Comparison of ENCODE assay signal across 14 cellular contexts in genomic region chr9:106830527-106831140, GRCh38. TPM values are rescaled to one million over a fixed set of nuclear protein-coding genes. Genes with fewer than 3 reads are reported as not detected.
A peak's percentile ranks its signal among the peaks of the same experiment; 100 is the strongest.
DNase-seq lines count a peak whose midpoint lies in the region; ATAC-seq and TF ChIP-seq lines count a peak whose summit lies in the region.
"Had no signal": no experiment of that assay in that cellular context is flagged by ENCODE, and none has a peak within 500 bp of the region (broad histone marks: within the 10 kb centered on the region; RNA-seq: fewer than 3 reads in every experiment).

No MANE protein-coding gene starts in this region.

- H3K27me3 ChIP-seq in parathyroid adenoma (ENCODE audit: control insufficient read depth, insufficient read depth, low read length) (no peaks in the 10 kb centered on the region), MM.1S (replicated peaks; ENCODE audit: insufficient read depth, low read length) (no peaks in the 10 kb centered on the region)

- no peak for TF ChIP-seq CTCF in OCI-LY7 (conservative IDR thresholded peaks at IDR 0.05; ENCODE audit: low read length)
- no peak for TF ChIP-seq CTCF in parathyroid adenoma (IDR thresholded peaks at IDR 0.05)
- no peak for TF ChIP-seq CTCF in natural killer cell (IDR thresholded peaks at IDR 0.05)
- TF ChIP-seq CTCF in MM.1S (IDR thresholded peaks at IDR 0.05; ENCODE audit: low read length): no peak

- no peaks in the 10 kb centered on the region for H3K36me3 Mint-ChIP-seq in natural killer cell
- H3K36me3 Mint-ChIP-seq: activated naive CD8-positive, alpha-beta T cell treated with anti-CD3 and anti-CD28 coated beads for 36 hours; naive B cell; type B pancreatic cell had no signal

- peaks cover 0 to 2% of the 10 kb centered on the region in 2 donors for H3K9me3 Mint-ChIP-seq in natural killer cell
- H3K9me3 Mint-ChIP-seq: type B pancreatic cell had no signal

- no peaks in the 10 kb centered on the region for H3K4me1 ChIP-seq in OCI-LY7 (ENCODE audit: insufficient read depth, low read length, poor library complexity, severe bottlenecking)
- no peaks in the 10 kb centered on the region for H3K4me1 ChIP-seq in parathyroid adenoma
- H3K4me1 ChIP-seq in MM.1S (ENCODE audit: low read length): no peaks in the 10 kb centered on the region

- CTCF ChIA-PET in OCI-LY7 (lab: Charles Lee; ENCODE audit: unreplicated experiment): no interaction called here

- H3K79me2 ChIP-seq in OCI-LY7 (ENCODE audit: insufficient read depth, low read depth, low read length) (no peaks in the 10 kb centered on the region), parathyroid adenoma (no peaks in the 10 kb centered on the region), MM.1S (ENCODE audit: low read length) (no peaks in the 10 kb centered on the region)

- no peak overlapping the region for H3K9ac ChIP-seq in parathyroid adenoma
- no peak overlapping the region for H3K9ac ChIP-seq in MM.1S (ENCODE audit: low read length)

- no peak overlapping the region for H3K27ac Mint-ChIP-seq in natural killer cell
- H3K27ac Mint-ChIP-seq: activated naive CD8-positive, alpha-beta T cell treated with anti-CD3 and anti-CD28 coated beads for 36 hours; naive B cell; type B pancreatic cell had no signal

- H2AFZ ChIP-seq in OCI-LY7 (ENCODE audit: low read length): 0 out of 2 replicates have a peak overlapping the region, but pooled peaks have one; percentile 24
- peak overlapping the region; percentile 38 for H2AFZ ChIP-seq in parathyroid adenoma
- H2AFZ ChIP-seq in MM.1S (ENCODE audit: low read length): no peak overlapping the region

- no peaks in the 10 kb centered on the region for H3K9me3 ChIP-seq in OCI-LY7 (ENCODE audit: low read length)
- no peaks in the 10 kb centered on the region for H3K9me3 ChIP-seq in parathyroid adenoma (ENCODE audit: control insufficient read depth, low read length)
- no peaks in the 10 kb centered on the region for H3K9me3 ChIP-seq in MM.1S (replicated peaks; ENCODE audit: insufficient read depth, low read length)

- no peak overlapping the region for H3K27ac ChIP-seq in OCI-LY7 (ENCODE audit: low read depth, low read length, poor library complexity, severe bottlenecking)
- H3K27ac ChIP-seq in parathyroid adenoma: no peak overlapping the region
- no peak overlapping the region for H3K27ac ChIP-seq in MM.1S (ENCODE audit: low read length)

- peak; percentile 88 for ATAC-seq in left ventricle myocardium superior
- ATAC-seq in HG02973 (IDR thresholded peaks at IDR 0.05; ENCODE audit: unreplicated experiment): no peak
- ATAC-seq in natural killer cell: no peak

- no TSS peak for BruUV-seq in OCI-LY7 (replicated peaks; lab: Mats Ljungman, UMichigan)

- intact Hi-C loops in OCI-LY7 (cut with micrococcal nuclease; ENCODE audit: unreplicated experiment): no loop called here
- intact Hi-C loops in left ventricle myocardium superior (cut with micrococcal nuclease): no loop called here
- intact Hi-C loops in natural killer cell (cut with micrococcal nuclease): no loop called here

- DNase-seq in COLO668 (lab: John Stamatoyannopoulos, UW; ENCODE audit: unreplicated experiment) (peak; percentile 11), OCI-LY7 (ENCODE audit: low spot score) (no peak), left ventricle myocardium superior (peak; percentile 43), natural killer cell (no peak), MM.1S (no peak), germinal center (ENCODE audit: low spot score) (no peak)
- DNase-seq: activated CD8-positive, alpha-beta memory T cell treated with anti-CD3 and anti-CD28 coated beads, Interleukin-2, amount 50 U/mL, for 4 hours; activated naive CD8-positive, alpha-beta T cell treated with anti-CD3 and anti-CD28 coated beads for 36 hours; DMS79 treated with DMSO at 0.1 percent for 48 hours; naive B cell; NCI-H1694 treated with DMSO at 0.1 percent for 48 hours had no signal

- H3K4me3 ChIP-seq in OCI-LY7 (ENCODE audit: low read depth, low read length, poor library complexity, severe bottlenecking) (no peak overlapping the region), parathyroid adenoma (ENCODE audit: low read depth, low read length) (no peak overlapping the region), MM.1S (ENCODE audit: low read length) (no peak overlapping the region)

- no peaks in the 10 kb centered on the region for H4K20me1 ChIP-seq in OCI-LY7 (ENCODE audit: insufficient read depth, low read length)
- no peaks in the 10 kb centered on the region for H4K20me1 ChIP-seq in MM.1S (ENCODE audit: insufficient read depth, low read length)

- no peaks in the 10 kb centered on the region for H3F3A ChIP-seq in MM.1S (ENCODE audit: insufficient read depth, low read length)

- H3K4me2 ChIP-seq in OCI-LY7 (ENCODE audit: low read length) (no peak overlapping the region), parathyroid adenoma (ENCODE audit: low read length) (peak overlapping the region; percentile 37), MM.1S (ENCODE audit: low read depth, low read length) (no peak overlapping the region)

- H3K36me3 ChIP-seq in OCI-LY7 (ENCODE audit: insufficient read depth, low read length): no peaks in the 10 kb centered on the region
- H3K36me3 ChIP-seq in parathyroid adenoma (ENCODE audit: control insufficient read depth, insufficient read depth, low read length): no peaks in the 10 kb centered on the region
- no peaks in the 10 kb centered on the region for H3K36me3 ChIP-seq in MM.1S (replicated peaks; ENCODE audit: insufficient read depth, low read length)

- H3K4me3 Mint-ChIP-seq in natural killer cell: no peak overlapping the region
- H3K4me3 Mint-ChIP-seq: activated naive CD8-positive, alpha-beta T cell treated with anti-CD3 and anti-CD28 coated beads for 36 hours; naive B cell; type B pancreatic cell had no signal

- POLR2A ChIA-PET in OCI-LY7 (lab: Charles Lee): no interaction called here

- H3K27me3 Mint-ChIP-seq in natural killer cell (ENCODE audit: low read depth in 2 of 2): peaks cover 0 to 3% of the 10 kb centered on the region in 2 donors
- H3K27me3 Mint-ChIP-seq: naive B cell, type B pancreatic cell had no signal

- H3K9me2 ChIP-seq in OCI-LY7 (ENCODE audit: insufficient read depth, low read length): no peaks in the 10 kb centered on the region
- no peaks in the 10 kb centered on the region for H3K9me2 ChIP-seq in MM.1S (replicated peaks; ENCODE audit: insufficient read depth, low read length)

- no peaks in the 10 kb centered on the region for H3K4me1 Mint-ChIP-seq in natural killer cell
- H3K4me1 Mint-ChIP-seq: activated naive CD8-positive, alpha-beta T cell treated with anti-CD3 and anti-CD28 coated beads for 36 hours; naive B cell had no signal

RNA-seq across cellular contexts. Expression of gene ZNF462, which starts 32.3 kb away (rescaled TPM):
- total RNA-seq in OCI-LY7 (2014; rRNA removed; shearing (Covaris generic)): 0.70 and 1.1 TPM in 2 replicates
- 0.35 and 0.88 TPM in 2 replicates for total RNA-seq in OCI-LY7 (2022)
- total RNA-seq in left ventricle myocardium superior: 23.0 TPM
- total RNA-seq in natural killer cell: under 1 TPM; 0.33 to 0.93 (median 0.35) TPM

Comparison
In these comparisons a context has a peak if more than half of its experiments do, and no peak if none do; other contexts are left out.
1. DNase-seq: peak in COLO668 (single experiment) and left ventricle myocardium superior (single experiment); none in OCI-LY7 (single experiment), natural killer cell (single experiment), MM.1S (single experiment) and germinal center (single experiment).
2. RNA of gene ZNF462, which starts 32.3 kb away (total RNA-seq): 23.0 TPM in left ventricle myocardium superior (single experiment); 0.35 to 1.1 TPM in OCI-LY7 and 0.33 to 0.93 TPM in natural killer cell; every median in the first group is over 10 times any median in the second.